In genomic region chr5:150409638-150410523, GRCh38 we compare ENCODE assay signal across 8 cellular contexts. TPM values are rescaled to one million over a fixed set of nuclear protein-coding genes. Genes with fewer than 3 reads are reported as not detected.
DNase-seq lines count a peak whose midpoint lies in the region; ATAC-seq and TF ChIP-seq lines count a peak whose summit lies in the region.

No MANE protein-coding gene starts in this region.

- no peak overlapping the region for H3K23ac ChIP-seq in mesendoderm (ENCODE audit: low read length)

- peak overlapping the region; percentile 99 for H3K27ac Mint-ChIP-seq in activated CD4-positive, alpha-beta memory T cell treated with anti-CD3 and anti-CD28 coated beads for 36 hours

- H2BK15ac ChIP-seq in mesendoderm (replicated peaks; ENCODE audit: low read depth) = no peak overlapping the region

- peaks cover 30% of the 10 kb centered on the region for H3K36me3 Mint-ChIP-seq in activated CD4-positive, alpha-beta memory T cell treated with anti-CD3 and anti-CD28 coated beads for 36 hours

- POLR2A ChIA-PET in activated CD4-positive, alpha-beta memory T cell treated with anti-CD3 and anti-CD28 coated beads for 36 hours (lab: Charles Lee) = interaction anchor here (0.6 to 1.7 kb wide), 6 partner anchors 8 to 1341 kb away, joined by 3 to 6 read pairs (median 4); no protein-coding TSS in a partner anchor

- H2BK5ac ChIP-seq in mesendoderm (ENCODE audit: low read length) = no peak overlapping the region

- no peaks in the 10 kb centered on the region for H3K9me3 ChIP-seq in subcutaneous abdominal adipose tissue (ENCODE audit: control insufficient read depth in 5 of 5, low read length in 5 of 5)

- H3K27me3 ChIP-seq in mesendoderm (ENCODE audit: insufficient read depth, low read length, poor library complexity) (no peaks in the 10 kb centered on the region), subcutaneous abdominal adipose tissue (ENCODE audit: control insufficient read depth in 5 of 5, insufficient read depth in 4 of 5, low read length in 5 of 5) (peaks cover 0 to 4% (median 2%) of the 10 kb centered on the region in 5 donors)

- no CpG with 5 or more reads among the region's 15 CpGs for WGBS in mesendoderm (ENCODE audit: extremely low coverage, insufficient coverage, low lambda C conversion rate)

- H3K27me3 Mint-ChIP-seq in activated CD4-positive, alpha-beta memory T cell treated with anti-CD3 and anti-CD28 coated beads for 36 hours = no peaks in the 10 kb centered on the region

- peak overlapping the region; percentile 97 for H3K4me3 Mint-ChIP-seq in activated CD4-positive, alpha-beta memory T cell treated with anti-CD3 and anti-CD28 coated beads for 36 hours

- no peaks in the 10 kb centered on the region for H3K36me3 ChIP-seq in mesendoderm (ENCODE audit: control insufficient read depth, insufficient read depth, low read length)
- peaks cover 0 to 32% (median 25%) of the 10 kb centered on the region in 5 donors for H3K36me3 ChIP-seq in subcutaneous abdominal adipose tissue (ENCODE audit: control insufficient read depth in 5 of 5, insufficient read depth in 5 of 5, low read length in 5 of 5)

- H3K56ac ChIP-seq in mesendoderm (ENCODE audit: low read length) = peak overlapping the region; percentile 52

- DNase-seq in C1 segment of cervical spinal cord (lab: John Stamatoyannopoulos, UW) (peak in 12 of 14 donors; percentile 46 to 80 (median 68)), NCI-H524 treated with DMSO at 0.1 percent for 48 hours (lab: John Stamatoyannopoulos, UW) (peak; percentile 62), epithelial cell of esophagus (ENCODE audit: low read depth) (peak; percentile 91), mesendoderm (peak; percentile 95)
- DNase-seq in activated CD4-positive, alpha-beta memory T cell treated with anti-CD3 and anti-CD28 coated beads for 36 hours = peak; percentile 70

- intact Hi-C loops in activated CD4-positive, alpha-beta memory T cell treated with anti-CD3 and anti-CD28 coated beads for 36 hours (cut with micrococcal nuclease) = loop anchor here (5.0 kb wide), 2 partner anchors 408 to 667 kb away; partner anchors contain the start of genes HMGXB3 and TIGD6

- H3K4me2 ChIP-seq in mesendoderm (ENCODE audit: low read length) = peak overlapping the region; percentile 14

- CTCF ChIA-PET in activated CD4-positive, alpha-beta memory T cell treated with anti-CD3 and anti-CD28 coated beads for 36 hours (lab: Charles Lee) = interaction anchor here (1.6 to 3.7 kb wide), 3 partner anchors 11 to 40 kb away, joined by 10 to 25 read pairs (median 21); partner anchors contain the start of gene RPS14

- no peak overlapping the region for H3K18ac ChIP-seq in mesendoderm (ENCODE audit: low read length)

- H3K9ac ChIP-seq in mesendoderm (ENCODE audit: low read length) (peak overlapping the region; percentile 25), subcutaneous abdominal adipose tissue (ENCODE audit: low read length in 5 of 5) (peak overlapping the region in 3 of 5 donors; percentile 53 to 88 (median 80))

- no peak overlapping the region for H2BK120ac ChIP-seq in mesendoderm (ENCODE audit: low read depth, low read length)

- H3K4me1 ChIP-seq in mesendoderm (ENCODE audit: control insufficient read depth, low read depth, low read length) (peaks cover 5% of the 10 kb centered on the region), subcutaneous abdominal adipose tissue (ENCODE audit: control insufficient read depth in 5 of 5, insufficient read depth in 5 of 5, low read length in 5 of 5) (peaks cover 0 to 72% (median 33%) of the 10 kb centered on the region in 5 donors)

- H4K5ac ChIP-seq in mesendoderm (ENCODE audit: low read length) = no peak overlapping the region

- H3K27ac ChIP-seq in mesendoderm (ENCODE audit: low read depth, low read length) (no peak overlapping the region), subcutaneous abdominal adipose tissue (ENCODE audit: low read depth, low read length) (peak overlapping the region; percentile 10)

- peaks cover 39% of the 10 kb centered on the region for H3K4me1 Mint-ChIP-seq in activated CD4-positive, alpha-beta memory T cell treated with anti-CD3 and anti-CD28 coated beads for 36 hours (ENCODE audit: low read depth)

- no peaks in the 10 kb centered on the region for H3K79me2 ChIP-seq in mesendoderm (ENCODE audit: control insufficient read depth, insufficient read depth, low read length)

- no peak overlapping the region for H4K8ac ChIP-seq in mesendoderm (ENCODE audit: low read depth, low read length)

- no peak for TF ChIP-seq CTCF in epithelial cell of esophagus (IDR thresholded peaks at IDR 0.05; ENCODE audit: insufficient read depth, low read depth, low read length, missing control alignments)

- no peaks in the 10 kb centered on the region for H3K79me1 ChIP-seq in mesendoderm (ENCODE audit: low read length)

- H3K9me3 Mint-ChIP-seq in activated CD4-positive, alpha-beta memory T cell treated with anti-CD3 and anti-CD28 coated beads for 36 hours = no peaks in the 10 kb centered on the region

- H3K4me3 ChIP-seq in epithelial cell of esophagus (ENCODE audit: low read length) (no peak overlapping the region), mesendoderm (ENCODE audit: low read length) (no peak overlapping the region), subcutaneous abdominal adipose tissue (ENCODE audit: low read depth in 1 of 5, low read length in 5 of 5) (peak overlapping the region; percentile 75 to 93 (median 81))

- H3K4ac ChIP-seq in mesendoderm (ENCODE audit: low read depth, low read length) = no peak overlapping the region

- H2AK5ac ChIP-seq in mesendoderm (ENCODE audit: low read length) = no peak overlapping the region

- peak; percentile 24 for ATAC-seq in GM19035 (IDR thresholded peaks at IDR 0.05; ENCODE audit: unreplicated experiment)
- peak; percentile 23 for ATAC-seq in HG03520 (IDR thresholded peaks at IDR 0.05; ENCODE audit: unreplicated experiment)

RNA-seq across cellular contexts. Expression of gene CD74, which starts 2.8 kb away (rescaled TPM):
- total RNA-seq in activated CD4-positive, alpha-beta memory T cell treated with anti-CD3 and anti-CD28 coated beads for 36 hours = 100 to 1,000 TPM; 251 to 254 TPM
- 61.0 TPM for polyA plus RNA-seq in mesendoderm (2013, experiment 1 of 2)
- polyA plus RNA-seq in mesendoderm (2013, experiment 2 of 2) = 63.7 TPM

RNA-seq across cellular contexts. Expression of gene RPS14, which starts 39.7 kb away (rescaled TPM):
- total RNA-seq in activated CD4-positive, alpha-beta memory T cell treated with anti-CD3 and anti-CD28 coated beads for 36 hours = 1,000 to 10,000 TPM; 3,748 to 3,882 TPM
- 4,258 TPM for polyA plus RNA-seq in mesendoderm (2013, experiment 1 of 2)
- 4,342 TPM for polyA plus RNA-seq in mesendoderm (2013, experiment 2 of 2)

RNA-seq across cellular contexts. Expression of gene TCOF1, which starts 52.4 kb away (rescaled TPM):
- total RNA-seq in activated CD4-positive, alpha-beta memory T cell treated with anti-CD3 and anti-CD28 coated beads for 36 hours = 10 to 100 TPM; 91.3 to 95.0 TPM
- polyA plus RNA-seq in mesendoderm (2013, experiment 1 of 2) = 79.8 TPM
- polyA plus RNA-seq in mesendoderm (2013, experiment 2 of 2) = 80.6 TPM

Comparison
In these comparisons a context has a peak if more than half of its experiments do, and no peak if none do; other contexts are left out.
1. H3K4me3 ChIP-seq: peak in subcutaneous abdominal adipose tissue (5 of 5); none in epithelial cell of esophagus (single experiment) and mesendoderm (single experiment).
2. Peak in every context shown above with its lines, with median percentiles within 50 percentile points of each other: DNase-seq.